20 cellular contexts compared by ENCODE assay signal in the genomic region with DNA sequence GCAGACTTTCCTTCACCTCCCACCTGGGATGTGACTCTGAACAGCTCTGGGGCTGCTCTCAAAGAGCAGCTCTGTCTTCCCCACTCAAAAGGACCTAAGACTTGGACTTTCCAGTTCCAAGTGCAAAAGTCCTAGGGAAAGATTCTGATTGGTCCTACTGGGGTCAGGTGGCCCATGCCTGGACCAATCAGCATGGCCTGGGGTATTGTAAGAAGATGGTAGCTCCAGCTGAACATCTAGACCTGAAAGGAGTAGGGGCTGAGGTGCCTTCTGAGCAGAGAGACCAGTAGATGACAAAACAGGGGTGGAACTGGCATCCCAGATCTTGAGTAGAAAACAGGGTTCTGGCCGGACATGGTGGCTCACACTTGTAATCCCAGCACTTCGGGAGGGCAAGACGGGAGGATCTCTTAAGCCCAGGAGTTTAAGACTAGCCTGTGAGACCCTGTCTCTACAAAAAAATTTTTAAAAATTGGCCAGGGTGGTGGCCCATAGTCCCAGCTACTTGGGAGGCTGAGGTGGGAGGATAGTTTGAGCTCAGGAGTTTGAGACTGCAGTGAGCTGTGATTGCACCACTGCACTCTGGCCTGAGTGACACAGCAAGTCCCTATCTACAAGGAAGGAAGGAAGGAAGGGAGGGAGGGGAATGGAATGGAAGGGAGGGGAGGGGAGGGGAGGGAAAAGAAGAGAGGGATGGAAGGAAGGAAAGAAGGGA. TPM values are rescaled to one million over a fixed set of nuclear protein-coding genes. Genes with fewer than 3 reads are reported as not detected.
DNase-seq lines count a peak whose midpoint lies in the region; ATAC-seq and TF ChIP-seq lines count a peak whose summit lies in the region.
"Had no signal": no experiment of that assay in that cellular context is flagged by ENCODE, and none has a peak within 500 bp of the region (broad histone marks: within the 10 kb centered on the region; RNA-seq: fewer than 3 reads in every experiment).

No MANE protein-coding gene starts in this region.

- H3K27ac Mint-ChIP-seq in stimulated activated naive CD8-positive, alpha-beta T cell treated with anti-CD3 and anti-CD28 coated beads, Interleukin-15, amount 100 ng/mL, for 72 hours = peak overlapping the region; percentile 73 to 95
- H3K27ac Mint-ChIP-seq: GM23338 had no signal

- no peaks in the 10 kb centered on the region for H3K9me3 Mint-ChIP-seq in stimulated activated naive CD8-positive, alpha-beta T cell treated with anti-CD3 and anti-CD28 coated beads, Interleukin-15, amount 100 ng/mL, for 72 hours
- H3K9me3 Mint-ChIP-seq: GM23338 had no signal

- peaks cover 3 to 18% of the 10 kb centered on the region in 2 donors for H3K36me3 ChIP-seq in aorta (ENCODE audit: control insufficient read depth in 1 of 2, insufficient read depth in 2 of 2, low read length in 1 of 2)

- H3K4me1 ChIP-seq in aorta (ENCODE audit: control insufficient read depth in 1 of 2, insufficient read depth in 2 of 2, low read length in 2 of 2) = no peaks in the 10 kb centered on the region
- H3K4me1 ChIP-seq: Caco-2 had no signal

- no peak for ATAC-seq in stimulated activated naive CD8-positive, alpha-beta T cell treated with anti-CD3 and anti-CD28 coated beads, Interleukin-15, amount 100 ng/mL, for 72 hours
- no peak for ATAC-seq in stimulated activated naive CD8-positive, alpha-beta T cell treated with anti-CD3 and anti-CD28 coated beads, Interleukin-15, Interleukin-2, amounts not matched to agents 100 U/mL and 50 U/mL, for 24 hours
- no peak for ATAC-seq in aorta (ENCODE audit: low FRiP score)
- no peak for ATAC-seq in GM21360 (IDR thresholded peaks at IDR 0.05; ENCODE audit: unreplicated experiment)
- ATAC-seq: GM23338, Right ventricle myocardium inferior had no signal

- H3K4me3 Mint-ChIP-seq in stimulated activated naive CD8-positive, alpha-beta T cell treated with anti-CD3 and anti-CD28 coated beads, Interleukin-15, amount 100 ng/mL, for 72 hours = no peak overlapping the region
- H3K4me3 Mint-ChIP-seq: CD4-positive, CD25-positive, alpha-beta regulatory T cell; GM23338 had no signal

- no peak overlapping the region for H3K4me3 ChIP-seq in aorta (ENCODE audit: low read length in 2 of 2)
- H3K4me3 ChIP-seq: GM23338 had no signal

- no peak for TF ChIP-seq EP300 in Ishikawa (IDR thresholded peaks at IDR 0.05; ENCODE audit: borderline replicate concordance)

- no peak for DNase-seq in stimulated activated naive CD8-positive, alpha-beta T cell treated with anti-CD3 and anti-CD28 coated beads, Interleukin-15, amount 100 ng/mL, for 72 hours
- no peak for DNase-seq in stimulated activated naive CD8-positive, alpha-beta T cell treated with anti-CD3 and anti-CD28 coated beads, Interleukin-15, Interleukin-2, amounts not matched to agents 100 U/mL and 50 U/mL, for 24 hours
- DNase-seq in hepatic stellate cell (ENCODE audit: low spot score) = peak; percentile 35
- peak; percentile 2 to 5 for DNase-seq in aorta
- DNase-seq in SW 1271 (lab: John Stamatoyannopoulos, UW) = no peak
- no peak for DNase-seq in NCI-H1436 treated with DMSO at 0.1 percent for 48 hours (lab: John Stamatoyannopoulos, UW)
- DNase-seq: AML-193; Caco-2; CD4-positive, CD25-positive, alpha-beta regulatory T cell; GDM1; Kasumi-1; NCI-H1105 treated with DMSO at 0.1 percent for 48 hours; NCI-H1694 treated with DMSO at 0.1 percent for 48 hours; NCI-H2227 treated with DMSO at 0.1 percent for 48 hours; NCI-H510A treated with DMSO at 0.1 percent for 48 hours; NCI-H774 had no signal

- no peaks in the 10 kb centered on the region for H3K27me3 ChIP-seq in aorta (ENCODE audit: control insufficient read depth in 1 of 2, insufficient read depth in 2 of 2, low read length in 1 of 2)

- no peaks in the 10 kb centered on the region for H3K9me3 ChIP-seq in aorta (ENCODE audit: control insufficient read depth, low read length)
- H3K9me3 ChIP-seq: Caco-2 had no signal

- H3K27me3 Mint-ChIP-seq in stimulated activated naive CD8-positive, alpha-beta T cell treated with anti-CD3 and anti-CD28 coated beads, Interleukin-15, amount 100 ng/mL, for 72 hours = no peaks in the 10 kb centered on the region
- H3K27me3 Mint-ChIP-seq: CD4-positive, CD25-positive, alpha-beta regulatory T cell had no signal

- intact Hi-C loops in aorta (cut with DNase I) = no loop called here

- TF ChIP-seq RAD21 in Ishikawa (IDR thresholded peaks at IDR 0.05; ENCODE audit: low read depth) = no peak

- H3K4me1 Mint-ChIP-seq in stimulated activated naive CD8-positive, alpha-beta T cell treated with anti-CD3 and anti-CD28 coated beads, Interleukin-15, amount 100 ng/mL, for 72 hours = peaks cover 4% of the 10 kb centered on the region
- H3K4me1 Mint-ChIP-seq: GM23338 had no signal

- 96 to 98% methylated on average over 3 of the region's 3 CpGs for WGBS in aorta, 2 donors

- no peak overlapping the region for H3K27ac ChIP-seq in aorta (ENCODE audit: low read depth in 1 of 2, low read length in 2 of 2)

TF ChIP-seq in Ishikawa, 13 proteins besides CTCF, POLR2A, EP300 and RAD21:
- TF ChIP-seq TCF12 (IDR thresholded peaks at IDR 0.05; ENCODE audit: low read depth) = no peak
- TF ChIP-seq, protein P1, sequence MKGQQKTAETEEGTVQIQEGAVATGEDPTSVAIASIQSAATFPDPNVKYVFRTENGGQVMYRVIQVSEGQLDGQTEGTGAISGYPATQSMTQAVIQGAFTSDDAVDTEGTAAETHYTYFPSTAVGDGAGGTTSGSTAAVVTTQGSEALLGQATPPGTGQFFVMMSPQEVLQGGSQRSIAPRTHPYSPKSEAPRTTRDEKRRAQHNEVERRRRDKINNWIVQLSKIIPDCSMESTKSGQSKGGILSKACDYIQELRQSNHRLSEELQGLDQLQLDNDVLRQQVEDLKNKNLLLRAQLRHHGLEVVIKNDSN (IDR thresholded peaks at IDR 0.05) = peak; percentile 83

RNA-seq across cellular contexts. Expression of gene MRFAP1, which starts 27.4 kb away (rescaled TPM):
- 100 to 1,000 TPM; 244 to 263 TPM for total RNA-seq in aorta
- 100 to 1,000 TPM; 326 to 419 TPM for polyA plus RNA-seq in aorta

RNA-seq across cellular contexts. Expression of gene MAN2B2, which starts 38.1 kb away (rescaled TPM):
- total RNA-seq in aorta = 10 to 100 TPM; 44.8 to 58.0 TPM
- polyA plus RNA-seq in aorta = 10 to 100 TPM; 13.1 to 40.3 TPM

Comparison
In these comparisons a context has a peak if more than half of its experiments do, and no peak if none do; other contexts are left out.
1. DNase-seq: peak in hepatic stellate cell (single experiment) and aorta (2 of 2); none in stimulated activated naive CD8-positive, alpha-beta T cell treated with anti-CD3 and anti-CD28 coated beads, Interleukin-15, amount 100 ng/mL, for 72 hours (0 of 2), stimulated activated naive CD8-positive, alpha-beta T cell treated with anti-CD3 and anti-CD28 coated beads, Interleukin-15, Interleukin-2, amounts not matched to agents 100 U/mL and 50 U/mL, for 24 hours (single experiment), SW 1271 (0 of 2) and NCI-H1436 treated with DMSO at 0.1 percent for 48 hours (single experiment).